In genomic region chr7:18526368-18526878, GRCh38 we compare ENCODE assay signal across 16 cellular contexts.
"Had no signal": no experiment of that assay in that cellular context is flagged by ENCODE, and none has a peak within 500 bp of the region (broad histone marks: within the 10 kb centered on the region; RNA-seq: fewer than 3 reads in every experiment).

No MANE protein-coding gene starts in this region.

- H3K9me3 ChIP-seq: heart right ventricle, left lung, transverse colon had no signal

- H3K27me3 ChIP-seq: heart right ventricle, left lung, transverse colon had no signal

- DNase-seq: activated CD4-positive, alpha-beta T cell treated with anti-CD3 and anti-CD28 coated beads for 4 hours; activated CD8-positive, alpha-beta memory T cell treated with anti-CD3 and anti-CD28 coated beads, Interleukin-2, amount 50 U/mL, for 4 hours; activated CD8-positive, alpha-beta T cell treated with anti-CD3 and anti-CD28 coated beads for 36 hours; activated gamma-delta T cell treated with Interleukin-2 at 50 U/mL for 16 hours; activated T-cell treated with anti-CD3 and anti-CD28 coated beads, Interleukin-2, amount 50 U/mL, for 72 hours; cortex of kidney; effector CD8-positive, alpha-beta T cell; heart right ventricle; islet precursor cell; left lung; mesendoderm; nephron progenitor cell; stimulated activated CD4-positive, alpha-beta T cell treated with anti-CD3 and anti-CD28 coated beads, Interleukin-4, amount 100 ng/mL, for 24 hours; transverse colon had no signal

- H3K9me3 Mint-ChIP-seq: activated CD8-positive, alpha-beta T cell treated with anti-CD3 and anti-CD28 coated beads for 36 hours; activated T-cell treated with anti-CD3 and anti-CD28 coated beads, Interleukin-2, amount 50 U/mL, for 72 hours; central memory CD8-positive, alpha-beta T cell; nephron progenitor cell; T-helper 2 cell treated with Interferon-gamma antibody and Interleukin-4, amounts not matched to agents 5 μg/mL and 100 μg/mL, for 36 hours had no signal

- H3K4me3 ChIP-seq: heart right ventricle, left lung, transverse colon had no signal

- H3K36me3 ChIP-seq: heart right ventricle, left lung, transverse colon had no signal

- H3K4me1 Mint-ChIP-seq: nephron progenitor cell had no signal

- ATAC-seq: activated CD8-positive, alpha-beta T cell treated with anti-CD3 and anti-CD28 coated beads for 36 hours; activated T-cell treated with anti-CD3 and anti-CD28 coated beads, Interleukin-2, amount 50 U/mL, for 72 hours; left lung had no signal

- H3K27ac Mint-ChIP-seq: activated CD8-positive, alpha-beta T cell treated with anti-CD3 and anti-CD28 coated beads for 36 hours; activated T-cell treated with anti-CD3 and anti-CD28 coated beads, Interleukin-2, amount 50 U/mL, for 72 hours; nephron progenitor cell; T-helper 2 cell treated with Interferon-gamma antibody and Interleukin-4, amounts not matched to agents 5 μg/mL and 100 μg/mL, for 36 hours had no signal

- H3K27ac ChIP-seq: left lung, transverse colon had no signal

- H3K27me3 Mint-ChIP-seq: activated CD8-positive, alpha-beta T cell treated with anti-CD3 and anti-CD28 coated beads for 36 hours; central memory CD8-positive, alpha-beta T cell had no signal

- H3K4me1 ChIP-seq: left lung had no signal

- H3K4me3 Mint-ChIP-seq: activated CD8-positive, alpha-beta T cell treated with anti-CD3 and anti-CD28 coated beads for 36 hours; activated T-cell treated with anti-CD3 and anti-CD28 coated beads, Interleukin-2, amount 50 U/mL, for 72 hours; central memory CD8-positive, alpha-beta T cell; nephron progenitor cell; T-helper 2 cell treated with Interferon-gamma antibody and Interleukin-4, amounts not matched to agents 5 μg/mL and 100 μg/mL, for 36 hours had no signal
